23 cellular contexts compared by ENCODE assay signal in genomic region chr20:32980990-32981389, GRCh38. TPM values are rescaled to one million over a fixed set of nuclear protein-coding genes. Genes with fewer than 3 reads are reported as not detected.
DNase-seq lines count a peak whose midpoint lies in the region; ATAC-seq and TF ChIP-seq lines count a peak whose summit lies in the region.
"Had no signal": no experiment of that assay in that cellular context is flagged by ENCODE, and none has a peak within 500 bp of the region (broad histone marks: within the 10 kb centered on the region; RNA-seq: fewer than 3 reads in every experiment).

No MANE protein-coding gene starts in this region.

- no peaks in the 10 kb centered on the region for H3K36me3 Mint-ChIP-seq in brain
- peaks cover 2% of the 10 kb centered on the region for H3K36me3 Mint-ChIP-seq in memory B cell

- H3K27me3 Mint-ChIP-seq in brain (peaks cover 3% of the 10 kb centered on the region), memory B cell (no peaks in the 10 kb centered on the region)
- H3K27me3 Mint-ChIP-seq: CD8-positive, alpha-beta memory T cell had no signal

- H3K4me1 Mint-ChIP-seq in brain, result peaks cover 31% of the 10 kb centered on the region
- no peaks in the 10 kb centered on the region for H3K4me1 Mint-ChIP-seq in memory B cell
- H3K4me1 Mint-ChIP-seq: GM23338 had no signal

- H3K4me3 Mint-ChIP-seq in brain, result no peak overlapping the region
- no peak overlapping the region for H3K4me3 Mint-ChIP-seq in memory B cell
- H3K4me3 Mint-ChIP-seq: CD8-positive, alpha-beta memory T cell; GM23338 had no signal

- intact Hi-C loops in posterior vena cava (cut with DNase I), result no loop called here

- peaks cover 0 to 3% (median 0%) of the 10 kb centered on the region in 5 experiments for H3K9me3 Mint-ChIP-seq in brain
- peaks cover 3% of the 10 kb centered on the region for H3K9me3 Mint-ChIP-seq in memory B cell

- TF ChIP-seq CTCF in brain (conservative IDR thresholded peaks at IDR 0.05), result no peak

- H3K27ac Mint-ChIP-seq in brain, result peak overlapping the region; percentile 79 to 91 (median 86)
- peak overlapping the region; percentile 38 for H3K27ac Mint-ChIP-seq in memory B cell
- H3K27ac Mint-ChIP-seq: GM23338 had no signal

- peak; percentile 58 for DNase-seq in activated effector memory CD4-positive, alpha-beta T cell treated with anti-CD3 and anti-CD28 coated beads, Interleukin-2, amount 50 U/mL, for 16 hours
- no peak for DNase-seq in activated effector memory CD4-positive, alpha-beta T cell treated with Interleukin-2 at 50 U/mL for 16 hours
- DNase-seq in memory B cell (ENCODE audit: low spot score in 2 of 2) (no peak), posterior vena cava (ENCODE audit: low spot score) (peak; percentile 18), GM03348 (ENCODE audit: low spot score) (no peak)
- DNase-seq in stimulated activated CD4-positive, alpha-beta T cell treated with anti-CD3 and anti-CD28 coated beads, Interleukin-12 subunit alpha, Interleukin-12 subunit beta, amount 100 ng/mL, for 4 hours, result no peak
- DNase-seq: DMS79 treated with DMSO at 0.1 percent for 48 hours, NCI-H1436, NCI-H2029, NCI-H2171, NCI-H774, PC-9 had no signal

- ATAC-seq in memory B cell (ENCODE audit: low read depth) (no peak), HG02885 (IDR thresholded peaks at IDR 0.05; ENCODE audit: poor library complexity, unreplicated experiment) (no peak)
- ATAC-seq: GM12878, GM23338, HCT116 had no signal

RNA-seq across cellular contexts. Expression of gene SUN5, which starts 23.2 kb away (rescaled TPM):
- not detected for polyA plus RNA-seq in brain (ENCODE audit: insufficient read depth, low read depth, low replicate concordance)
- total RNA-seq in posterior vena cava, result not detected
- total RNA-seq: A172; CD8-positive, alpha-beta memory T cell; G401; GM12878; GM23338; M059J; NCI-H460; PC-9 had no signal
- polyA plus RNA-seq: BJ; CD8-positive, alpha-beta memory T cell; GM12878; GM23338 had no signal

RNA-seq across cellular contexts. Expression of gene BPIFB2, which starts 26.5 kb away (rescaled TPM):
- polyA plus RNA-seq in brain (ENCODE audit: insufficient read depth, low read depth, low replicate concordance), result not detected
- not detected for total RNA-seq in posterior vena cava
- total RNA-seq: A172; CD8-positive, alpha-beta memory T cell; G401; GM12878; GM23338; M059J; NCI-H460; PC-9 had no signal
- polyA plus RNA-seq: BJ; CD8-positive, alpha-beta memory T cell; GM12878; GM23338 had no signal

RNA-seq across cellular contexts. Expression of gene BPIFB6, which starts 50.5 kb away (rescaled TPM):
- polyA plus RNA-seq in brain (ENCODE audit: insufficient read depth, low read depth, low replicate concordance), result not detected
- not detected for total RNA-seq in posterior vena cava
- total RNA-seq: A172; CD8-positive, alpha-beta memory T cell; G401; GM12878; GM23338; M059J; NCI-H460; PC-9 had no signal
- polyA plus RNA-seq: BJ; CD8-positive, alpha-beta memory T cell; GM12878; GM23338 had no signal

Comparison
In these comparisons a context has a peak if more than half of its experiments do, and no peak if none do; other contexts are left out.
1. DNase-seq: peak in activated effector memory CD4-positive, alpha-beta T cell treated with anti-CD3 and anti-CD28 coated beads, Interleukin-2, amount 50 U/mL, for 16 hours (single experiment) and posterior vena cava (single experiment); none in activated effector memory CD4-positive, alpha-beta T cell treated with Interleukin-2 at 50 U/mL for 16 hours (single experiment), memory B cell (0 of 2), GM03348 (single experiment) and stimulated activated CD4-positive, alpha-beta T cell treated with anti-CD3 and anti-CD28 coated beads, Interleukin-12 subunit alpha, Interleukin-12 subunit beta, amount 100 ng/mL, for 4 hours (single experiment).